In genomic region chr11:86244522-86245368, GRCh38 we compare ENCODE assay signal across 8 cellular contexts. TPM values are rescaled to one million over a fixed set of nuclear protein-coding genes. Genes with fewer than 3 reads are reported as not detected.
A peak's percentile ranks its signal among the peaks of the same experiment; 100 is the strongest.
DNase-seq lines count a peak whose midpoint lies in the region; ATAC-seq, FAIRE-seq and TF ChIP-seq lines count a peak whose summit lies in the region.

Gene EED (plus strand): TSS chr11:86244753. CDS start chr11:86245230, 477 bp downstream.

- H3K9me3 ChIP-seq in pancreas (no peaks in the 10 kb centered on the region), tibial artery (no peaks in the 10 kb centered on the region)

- H3K27me3 ChIP-seq in pancreas (no peaks in the 10 kb centered on the region), tibial artery (no peaks in the 10 kb centered on the region)

- H3K9me3 Mint-ChIP-seq in activated naive CD8-positive, alpha-beta T cell treated with anti-CD3 and anti-CD28 coated beads, Interleukin-2, amount 10 ng/mL, durations not matched to agents 7 days and 5 days = no peaks in the 10 kb centered on the region

- H3K4me1 ChIP-seq in pancreas = peaks cover 0 to 26% (median 12%) of the 10 kb centered on the region in 3 donors
- peaks cover 0 to 32% (median 15%) of the 10 kb centered on the region in 4 donors for H3K4me1 ChIP-seq in tibial artery

- FAIRE-seq in pancreas (lab: Jason Lieb, UNC) = no peak

- TF ChIP-seq POLR2A in GM10847 (IDR thresholded peaks at IDR 0.05; ENCODE audit: extremely low read depth, insufficient read length) = peak; percentile 75

- ATAC-seq in HG02642 (IDR thresholded peaks at IDR 0.05; ENCODE audit: poor library complexity, unreplicated experiment) = peak; percentile 79
- peak; percentile 81 for ATAC-seq in activated naive CD8-positive, alpha-beta T cell treated with anti-CD3 and anti-CD28 coated beads, Interleukin-2, amount 10 ng/mL, durations not matched to agents 7 days and 5 days (ENCODE audit: low read depth)
- ATAC-seq in Right ventricle myocardium inferior = peak; percentile 96
- peak; percentile 95 to 97 (median 96) for ATAC-seq in pancreas

- peaks cover 5% of the 10 kb centered on the region for H3K36me3 Mint-ChIP-seq in activated naive CD8-positive, alpha-beta T cell treated with anti-CD3 and anti-CD28 coated beads, Interleukin-2, amount 10 ng/mL, durations not matched to agents 7 days and 5 days

- no peaks in the 10 kb centered on the region for H3K36me3 ChIP-seq in pancreas
- no peaks in the 10 kb centered on the region for H3K36me3 ChIP-seq in tibial artery

- H3K4me3 Mint-ChIP-seq in activated naive CD8-positive, alpha-beta T cell treated with anti-CD3 and anti-CD28 coated beads, Interleukin-2, amount 10 ng/mL, durations not matched to agents 7 days and 5 days = no peak within 1 kb of the TSS

- H3K4me1 Mint-ChIP-seq in activated naive CD8-positive, alpha-beta T cell treated with anti-CD3 and anti-CD28 coated beads, Interleukin-2, amount 10 ng/mL, durations not matched to agents 7 days and 5 days = peaks cover 29% of the 10 kb centered on the region

- H3K27ac ChIP-seq in pancreas (peak within 1 kb of the TSS; percentile 96 to 99 (median 98)), tibial artery (peak within 1 kb of the TSS; percentile 94 to 96)

- POLR2A ChIA-PET in activated naive CD8-positive, alpha-beta T cell treated with anti-CD3 and anti-CD28 coated beads, Interleukin-2, amount 10 ng/mL, durations not matched to agents 7 days and 5 days (lab: Charles Lee) = interaction anchor here (0.6 to 2.6 kb wide), 12 partner anchors 26 to 617 kb away, joined by 3 to 12 read pairs (median 4); partner anchors contain the start of genes DLG2, HIKESHI, PICALM and TMEM126A

- 1% methylated on average over 55 to 64 of the region's 64 CpGs for whole genome bisulfite sequencing in pancreas, 2 donors

- DNase-seq in NCI-H1105 (lab: John Stamatoyannopoulos, UW) (peak; percentile 96), SKM-1 (lab: John Stamatoyannopoulos, UW; ENCODE audit: unreplicated experiment) (peak; percentile 97), Right ventricle myocardium inferior (ENCODE audit: missing footprints) (peak; percentile 98), pancreas (peak; percentile 94 to 96 (median 94)), tibial artery (peak; percentile 91 to 97)
- DNase-seq in activated naive CD8-positive, alpha-beta T cell treated with anti-CD3 and anti-CD28 coated beads, Interleukin-2, amount 10 ng/mL, durations not matched to agents 7 days and 5 days = peak; percentile 94

- intact Hi-C loops in Right ventricle myocardium inferior (cut with DNase I) = loop anchor here (5.0 kb wide), 1 partner anchor 58 kb away; the partner anchor contains the start of gene HIKESHI
- intact Hi-C loops in pancreas (cut with DNase I) = no loop called here
- intact Hi-C loops in tibial artery (cut with DNase I; ENCODE audit: low total_unique reads) = loop anchor here (5.0 kb wide), 1 partner anchor 58 kb away; the partner anchor contains the start of gene HIKESHI

- H3K4me3 ChIP-seq in pancreas (peak within 1 kb of the TSS; percentile 59 to 86 (median 70)), tibial artery (peak within 1 kb of the TSS; percentile 76 to 81)

- no peak within 1 kb of the TSS for H3K27ac Mint-ChIP-seq in activated naive CD8-positive, alpha-beta T cell treated with anti-CD3 and anti-CD28 coated beads, Interleukin-2, amount 10 ng/mL, durations not matched to agents 7 days and 5 days

- no peaks in the 10 kb centered on the region for H3K27me3 Mint-ChIP-seq in activated naive CD8-positive, alpha-beta T cell treated with anti-CD3 and anti-CD28 coated beads, Interleukin-2, amount 10 ng/mL, durations not matched to agents 7 days and 5 days

- TF ChIP-seq CTCF in pancreas (IDR thresholded peaks at IDR 0.05) (no peak), tibial artery (IDR thresholded peaks at IDR 0.05) (no peak)

RNA-seq across cellular contexts. Expression of gene EED, which starts in this region (rescaled TPM):
- total RNA-seq in activated naive CD8-positive, alpha-beta T cell treated with anti-CD3 and anti-CD28 coated beads, Interleukin-2, amount 10 ng/mL, durations not matched to agents 7 days and 5 days = 10 to 100 TPM; 43.4 TPM
- total RNA-seq in Right ventricle myocardium inferior (12.7 TPM), pancreas (10 to 100 TPM in 1 of 6 donors, 1 to 10 TPM in 5; 5.1 to 12.0 (median 8.3) TPM)
- polyA plus RNA-seq in pancreas = 10 to 100 TPM; 11.5 to 14.0 TPM

Comparison
In these comparisons a context has a peak if more than half of its experiments do, and no peak if none do; other contexts are left out.
1. Peak in every context shown above with its lines: DNase-seq, ATAC-seq, H3K4me3 ChIP-seq and H3K27ac ChIP-seq.
2. intact Hi-C loops: an anchor here in Right ventricle myocardium inferior (5.0 kb wide) and tibial artery (5.0 kb wide); none called in pancreas.